Comparison of ENCODE assay signal across 7 cellular contexts in genomic region chr1:70024272-70024671, GRCh38.
"Had no signal": no experiment of that assay in that cellular context is flagged by ENCODE, and none has a peak within 500 bp of the region (broad histone marks: within the 10 kb centered on the region; RNA-seq: fewer than 3 reads in every experiment).

No MANE protein-coding gene starts in this region.

- DNase-seq: GDM1, GF-D8 had no signal

- FAIRE-seq: GM12878, GM12891, GM12892, GM18507, GM19239 had no signal

- ATAC-seq: GM12878 had no signal

- H3K4me3 ChIP-seq: GM12878 had no signal
